In genomic region chr13:110227416-110227815, GRCh38 we compare ENCODE assay signal across 16 cellular contexts.
"Had no signal": no experiment of that assay in that cellular context is flagged by ENCODE, and none has a peak within 500 bp of the region (broad histone marks: within the 10 kb centered on the region; RNA-seq: fewer than 3 reads in every experiment).

No MANE protein-coding gene starts in this region.

- H3K4me1 Mint-ChIP-seq: activated CD4-positive, alpha-beta memory T cell treated with anti-CD3 and anti-CD28 coated beads, Interleukin-2, amount 10 ng/mL, durations not matched to agents 7 days and 5 days; activated CD4-positive, alpha-beta T cell treated with anti-CD3 and anti-CD28 coated beads for 36 hours; activated naive CD8-positive, alpha-beta T cell treated with anti-CD3 and anti-CD28 coated beads, Interleukin-2, amount 10 ng/mL, durations not matched to agents 7 days and 5 days; stimulated activated effector memory CD8-positive, alpha-beta T cell treated with anti-CD3 and anti-CD28 coated beads, Interleukin-12 subunit alpha, Interleukin-12 subunit beta, amount 100 ng/mL, for 72 hours had no signal

- H3K27ac Mint-ChIP-seq: activated CD4-positive, alpha-beta memory T cell treated with anti-CD3 and anti-CD28 coated beads, Interleukin-2, amount 10 ng/mL, durations not matched to agents 7 days and 5 days; activated CD4-positive, alpha-beta T cell treated with anti-CD3 and anti-CD28 coated beads for 36 hours; activated naive CD8-positive, alpha-beta T cell treated with anti-CD3 and anti-CD28 coated beads, Interleukin-2, amount 10 ng/mL, durations not matched to agents 7 days and 5 days; natural killer cell treated with Interleukin-12 subunit alpha and Interleukin-12 subunit beta and Interleukin-15 and Interleukin-18, amount 100 ng/mL, for 72 hours; stimulated activated effector memory CD8-positive, alpha-beta T cell treated with anti-CD3 and anti-CD28 coated beads, Interleukin-12 subunit alpha, Interleukin-12 subunit beta, amount 100 ng/mL, for 72 hours had no signal

- H3K27ac ChIP-seq: SK-N-MC, WERI-Rb-1 had no signal

- H3K36me3 ChIP-seq: WERI-Rb-1 had no signal

- H3K9me3 Mint-ChIP-seq: activated CD4-positive, alpha-beta memory T cell treated with anti-CD3 and anti-CD28 coated beads, Interleukin-2, amount 10 ng/mL, durations not matched to agents 7 days and 5 days; activated naive CD8-positive, alpha-beta T cell treated with anti-CD3 and anti-CD28 coated beads, Interleukin-2, amount 10 ng/mL, durations not matched to agents 7 days and 5 days; natural killer cell treated with Interleukin-12 subunit alpha and Interleukin-12 subunit beta and Interleukin-15 and Interleukin-18, amount 100 ng/mL, for 72 hours; stimulated activated effector memory CD8-positive, alpha-beta T cell treated with anti-CD3 and anti-CD28 coated beads, Interleukin-12 subunit alpha, Interleukin-12 subunit beta, amount 100 ng/mL, for 72 hours had no signal

- H3K9me3 ChIP-seq: upper lobe of left lung had no signal

- ATAC-seq: activated CD4-positive, alpha-beta T cell treated with anti-CD3 and anti-CD28 coated beads for 36 hours; natural killer cell treated with Interleukin-12 subunit alpha and Interleukin-12 subunit beta and Interleukin-15 and Interleukin-18, amount 100 ng/mL, for 72 hours; stimulated activated effector memory CD8-positive, alpha-beta T cell treated with anti-CD3 and anti-CD28 coated beads, Interleukin-12 subunit alpha, Interleukin-12 subunit beta, amount 100 ng/mL, for 72 hours had no signal

- DNase-seq: activated CD4-positive, alpha-beta memory T cell treated with anti-CD3 and anti-CD28 coated beads, Interleukin-2, amount 10 ng/mL, durations not matched to agents 7 days and 5 days; activated CD4-positive, alpha-beta T cell treated with anti-CD3 and anti-CD28 coated beads for 36 hours; activated CD8-positive, alpha-beta memory T cell treated with anti-CD3 and anti-CD28 coated beads, Interleukin-2, amount 50 U/mL, for 4 hours; activated naive CD8-positive, alpha-beta T cell treated with anti-CD3 and anti-CD28 coated beads, Interleukin-2, amount 10 ng/mL, durations not matched to agents 7 days and 5 days; caudate nucleus; cortex of kidney; effector CD8-positive, alpha-beta T cell; erythroblast; small intestine; substantia nigra; T-helper 1 cell; WERI-Rb-1 had no signal

- H3K4me3 ChIP-seq: SK-N-MC, upper lobe of left lung had no signal

- H3K27me3 ChIP-seq: upper lobe of left lung had no signal

- H3K4me3 Mint-ChIP-seq: activated CD4-positive, alpha-beta memory T cell treated with anti-CD3 and anti-CD28 coated beads, Interleukin-2, amount 10 ng/mL, durations not matched to agents 7 days and 5 days; activated CD4-positive, alpha-beta T cell treated with anti-CD3 and anti-CD28 coated beads for 36 hours; activated naive CD8-positive, alpha-beta T cell treated with anti-CD3 and anti-CD28 coated beads, Interleukin-2, amount 10 ng/mL, durations not matched to agents 7 days and 5 days; natural killer cell treated with Interleukin-12 subunit alpha and Interleukin-12 subunit beta and Interleukin-15 and Interleukin-18, amount 100 ng/mL, for 72 hours; stimulated activated effector memory CD8-positive, alpha-beta T cell treated with anti-CD3 and anti-CD28 coated beads, Interleukin-12 subunit alpha, Interleukin-12 subunit beta, amount 100 ng/mL, for 72 hours had no signal

- H3K36me3 Mint-ChIP-seq: activated naive CD8-positive, alpha-beta T cell treated with anti-CD3 and anti-CD28 coated beads, Interleukin-2, amount 10 ng/mL, durations not matched to agents 7 days and 5 days; natural killer cell treated with Interleukin-12 subunit alpha and Interleukin-12 subunit beta and Interleukin-15 and Interleukin-18, amount 100 ng/mL, for 72 hours; stimulated activated effector memory CD8-positive, alpha-beta T cell treated with anti-CD3 and anti-CD28 coated beads, Interleukin-12 subunit alpha, Interleukin-12 subunit beta, amount 100 ng/mL, for 72 hours had no signal
